1 cellular context compared by ENCODE assay signal in genomic region chr19:53812335-53812734, GRCh38.
TF ChIP-seq lines count a peak whose summit lies in the region.

No MANE protein-coding gene starts in this region.

TF ChIP-seq in HCT116, 20 proteins besides CTCF, POLR2A, EP300 and RAD21 (continued from another document):
- TF ChIP-seq ZNF274 (IDR thresholded peaks at IDR 0.05; ENCODE audit: low read depth, low read length) (no peak), SIN3A (IDR thresholded peaks at IDR 0.05; ENCODE audit: low read depth) (no peak), FOSL1 (IDR thresholded peaks at IDR 0.05; ENCODE audit: low read depth) (no peak), SRF (IDR thresholded peaks at IDR 0.05; ENCODE audit: low read depth) (no peak), ZFX (IDR thresholded peaks at IDR 0.05) (no peak)
